Comparison of ENCODE assay signal across 1 cellular context in the genomic region with DNA sequence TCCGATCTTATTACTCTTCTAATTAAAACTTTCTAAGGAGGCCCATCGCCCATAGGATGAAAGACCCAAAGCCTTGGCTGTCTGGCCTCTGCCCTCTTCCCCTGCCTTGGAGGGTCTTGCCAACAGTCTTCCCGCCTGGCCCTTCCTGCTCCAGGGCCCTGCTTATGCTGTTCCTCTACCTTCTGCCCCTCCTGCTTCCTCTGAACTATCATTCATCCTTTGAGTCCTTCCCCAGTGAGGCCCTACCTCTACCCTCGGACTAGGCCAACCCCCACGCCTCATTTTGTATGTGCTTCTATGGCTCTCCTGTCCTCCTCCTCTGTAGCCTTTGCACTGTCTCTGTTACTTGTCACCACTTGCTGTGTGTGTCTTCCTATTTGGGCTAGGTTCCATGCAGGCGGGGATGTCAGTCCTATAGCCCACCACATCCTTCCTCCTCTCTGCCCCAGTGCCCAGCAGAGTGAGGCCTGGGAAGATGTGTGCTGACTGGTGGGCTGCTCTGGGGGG.
TF ChIP-seq lines count a peak whose summit lies in the region.

No MANE protein-coding gene starts in this region.

TF ChIP-seq in GM23338, 12 proteins besides CTCF, POLR2A, EP300 and RAD21 (continued from another document):
- TF ChIP-seq, protein P1, sequence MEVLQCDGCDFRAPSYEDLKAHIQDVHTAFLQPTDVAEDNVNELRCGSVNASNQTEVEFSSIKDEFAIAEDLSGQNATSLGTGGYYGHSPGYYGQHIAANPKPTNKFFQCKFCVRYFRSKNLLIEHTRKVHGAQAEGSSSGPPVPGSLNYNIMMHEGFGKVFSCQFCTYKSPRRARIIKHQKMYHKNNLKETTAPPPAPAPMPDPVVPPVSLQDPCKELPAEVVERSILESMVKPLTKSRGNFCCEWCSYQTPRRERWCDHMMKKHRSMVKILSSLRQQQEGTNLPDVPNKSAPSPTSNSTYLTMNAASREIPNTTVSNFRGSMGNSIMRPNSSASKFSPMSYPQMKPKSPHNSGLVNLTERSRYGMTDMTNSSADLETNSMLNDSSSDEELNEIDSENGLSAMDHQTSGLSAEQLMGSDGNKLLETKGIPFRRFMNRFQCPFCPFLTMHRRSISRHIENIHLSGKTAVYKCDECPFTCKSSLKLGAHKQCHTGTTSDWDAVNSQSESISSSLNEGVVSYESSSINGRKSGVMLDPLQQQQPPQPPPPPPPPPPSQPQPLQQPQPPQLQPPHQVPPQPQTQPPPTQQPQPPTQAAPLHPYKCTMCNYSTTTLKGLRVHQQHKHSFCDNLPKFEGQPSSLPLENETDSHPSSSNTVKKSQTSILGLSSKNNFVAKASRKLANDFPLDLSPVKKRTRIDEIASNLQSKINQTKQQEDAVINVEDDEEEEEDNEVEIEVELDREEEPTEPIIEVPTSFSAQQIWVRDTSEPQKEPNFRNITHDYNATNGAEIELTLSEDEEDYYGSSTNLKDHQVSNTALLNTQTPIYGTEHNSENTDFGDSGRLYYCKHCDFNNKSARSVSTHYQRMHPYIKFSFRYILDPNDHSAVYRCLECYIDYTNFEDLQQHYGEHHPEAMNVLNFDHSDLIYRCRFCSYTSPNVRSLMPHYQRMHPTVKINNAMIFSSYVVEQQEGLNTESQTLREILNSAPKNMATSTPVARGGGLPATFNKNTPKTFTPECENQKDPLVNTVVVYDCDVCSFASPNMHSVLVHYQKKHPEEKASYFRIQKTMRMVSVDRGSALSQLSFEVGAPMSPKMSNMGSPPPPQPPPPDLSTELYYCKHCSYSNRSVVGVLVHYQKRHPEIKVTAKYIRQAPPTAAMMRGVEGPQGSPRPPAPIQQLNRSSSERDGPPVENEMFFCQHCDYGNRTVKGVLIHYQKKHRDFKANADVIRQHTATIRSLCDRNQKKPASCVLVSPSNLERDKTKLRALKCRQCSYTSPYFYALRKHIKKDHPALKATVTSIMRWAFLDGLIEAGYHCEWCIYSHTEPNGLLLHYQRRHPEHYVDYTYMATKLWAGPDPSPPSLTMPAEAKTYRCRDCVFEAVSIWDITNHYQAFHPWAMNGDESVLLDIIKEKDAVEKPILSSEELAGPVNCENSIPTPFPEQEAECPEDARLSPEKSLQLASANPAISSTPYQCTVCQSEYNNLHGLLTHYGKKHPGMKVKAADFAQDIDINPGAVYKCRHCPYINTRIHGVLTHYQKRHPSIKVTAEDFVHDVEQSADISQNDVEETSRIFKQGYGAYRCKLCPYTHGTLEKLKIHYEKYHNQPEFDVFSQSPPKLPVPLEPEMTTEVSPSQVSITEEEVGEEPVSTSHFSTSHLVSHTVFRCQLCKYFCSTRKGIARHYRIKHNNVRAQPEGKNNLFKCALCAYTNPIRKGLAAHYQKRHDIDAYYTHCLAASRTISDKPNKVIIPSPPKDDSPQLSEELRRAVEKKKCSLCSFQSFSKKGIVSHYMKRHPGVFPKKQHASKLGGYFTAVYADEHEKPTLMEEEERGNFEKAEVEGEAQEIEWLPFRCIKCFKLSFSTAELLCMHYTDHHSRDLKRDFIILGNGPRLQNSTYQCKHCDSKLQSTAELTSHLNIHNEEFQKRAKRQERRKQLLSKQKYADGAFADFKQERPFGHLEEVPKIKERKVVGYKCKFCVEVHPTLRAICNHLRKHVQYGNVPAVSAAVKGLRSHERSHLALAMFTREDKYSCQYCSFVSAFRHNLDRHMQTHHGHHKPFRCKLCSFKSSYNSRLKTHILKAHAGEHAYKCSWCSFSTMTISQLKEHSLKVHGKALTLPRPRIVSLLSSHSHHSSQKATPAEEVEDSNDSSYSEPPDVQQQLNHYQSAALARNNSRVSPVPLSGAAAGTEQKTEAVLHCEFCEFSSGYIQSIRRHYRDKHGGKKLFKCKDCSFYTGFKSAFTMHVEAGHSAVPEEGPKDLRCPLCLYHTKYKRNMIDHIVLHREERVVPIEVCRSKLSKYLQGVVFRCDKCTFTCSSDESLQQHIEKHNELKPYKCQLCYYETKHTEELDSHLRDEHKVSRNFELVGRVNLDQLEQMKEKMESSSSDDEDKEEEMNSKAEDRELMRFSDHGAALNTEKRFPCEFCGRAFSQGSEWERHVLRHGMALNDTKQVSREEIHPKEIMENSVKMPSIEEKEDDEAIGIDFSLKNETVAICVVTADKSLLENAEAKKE (CRISPR knock-in tag; IDR thresholded peaks at IDR 0.05): no peak
- TF ChIP-seq CREB1 (CRISPR knock-in tag; IDR thresholded peaks at IDR 0.05; ENCODE audit: low read depth): no peak
- no peak for TF ChIP-seq POLR2AphosphoS5 (IDR thresholded peaks at IDR 0.05; ENCODE audit: low read depth)
TF ChIP-seq in GM23338: peak in this region for 0.
